In the genomic region with DNA sequence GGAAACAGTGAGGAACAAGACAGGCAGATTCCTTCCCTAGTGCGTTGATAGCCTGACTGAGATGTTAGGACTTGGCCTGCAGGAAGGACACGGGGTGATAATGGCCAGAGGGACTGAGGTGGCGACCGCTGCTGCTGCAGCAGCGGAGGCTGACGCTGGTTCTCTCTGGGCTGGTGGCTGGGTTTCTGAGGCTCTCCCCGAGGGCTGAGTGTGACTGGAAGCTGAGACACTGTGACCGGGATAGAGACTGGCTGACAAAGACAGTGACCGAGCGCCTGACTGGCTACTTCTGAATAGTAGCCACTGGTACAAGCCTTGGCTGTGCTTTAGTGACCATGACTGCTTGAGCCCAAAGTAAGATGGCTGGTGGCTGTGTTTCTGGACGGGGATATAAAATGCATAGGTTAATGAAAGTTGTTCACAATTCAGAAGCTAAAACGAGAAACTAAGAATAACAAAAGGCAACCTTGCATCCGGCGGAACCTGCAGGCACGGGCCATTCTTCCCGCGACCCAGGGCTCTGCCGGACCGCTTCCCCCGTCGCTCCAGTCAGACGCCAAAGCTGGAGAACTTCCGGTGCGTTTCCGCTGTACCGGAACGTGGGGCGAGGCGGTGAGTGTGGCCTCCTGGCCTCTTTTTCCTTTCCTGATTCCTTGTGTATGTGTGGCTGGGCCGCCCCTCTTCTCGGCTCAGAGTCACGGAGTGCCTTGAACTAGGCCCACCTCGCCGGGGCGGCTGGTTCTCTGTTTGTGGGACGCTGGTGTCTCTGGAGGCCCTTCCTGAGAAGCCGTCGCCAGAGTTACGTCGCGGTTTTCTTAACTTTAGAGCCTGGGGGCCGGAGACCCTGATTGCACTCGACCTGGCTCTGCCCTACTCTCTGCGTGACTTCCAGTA, we compare ENCODE assay signal across 8 cellular contexts. TPM values are rescaled to one million over a fixed set of nuclear protein-coding genes. Genes with fewer than 3 reads are reported as not detected.
DNase-seq lines count a peak whose midpoint lies in the region; ATAC-seq and TF ChIP-seq lines count a peak whose summit lies in the region.

A gene with protein sequence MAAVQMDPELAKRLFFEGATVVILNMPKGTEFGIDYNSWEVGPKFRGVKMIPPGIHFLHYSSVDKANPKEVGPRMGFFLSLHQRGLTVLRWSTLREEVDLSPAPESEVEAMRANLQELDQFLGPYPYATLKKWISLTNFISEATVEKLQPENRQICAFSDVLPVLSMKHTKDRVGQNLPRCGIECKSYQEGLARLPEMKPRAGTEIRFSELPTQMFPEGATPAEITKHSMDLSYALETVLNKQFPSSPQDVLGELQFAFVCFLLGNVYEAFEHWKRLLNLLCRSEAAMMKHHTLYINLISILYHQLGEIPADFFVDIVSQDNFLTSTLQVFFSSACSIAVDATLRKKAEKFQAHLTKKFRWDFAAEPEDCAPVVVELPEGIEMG (plus strand): TSS at position 587 of the 894 bp plus-strand sequence. CDS start 3,391 bp downstream, outside the sequence.

- peak; percentile 71 for ATAC-seq in HG03039 (IDR thresholded peaks at IDR 0.05; ENCODE audit: unreplicated experiment)

- peak within 1 kb of the TSS; percentile 76 for H3K4me3 ChIP-seq in GM06990 (replicated peaks; ENCODE audit: low read depth, low read length)

- peaks cover 9% of the 10 kb centered on the region for H3K36me3 ChIP-seq in GM06990 (ENCODE audit: control insufficient read depth, insufficient read depth, low read length)

- DNase-seq in GM06990 (ENCODE audit: extremely low read depth, insufficient read length): peak; percentile 86
- DNase-seq in NCI-H446 treated with DMSO at 0.1 percent for 48 hours (lab: John Stamatoyannopoulos, UW): peak; percentile 38
- DNase-seq in activated CD4-positive, alpha-beta T cell treated with anti-CD3 and anti-CD28 coated beads for 24 hours (ENCODE audit: low read depth in 2 of 2): peak; percentile 76
- DNase-seq in cerebellum (ENCODE audit: low spot score): peak; percentile 76
- peak; percentile 73 for DNase-seq in kidney glomerular epithelial cell (lab: John Stamatoyannopoulos, UW)
- peak; percentile 89 for DNase-seq in stimulated activated CD4-positive, alpha-beta T cell treated with anti-CD3 and anti-CD28 coated beads, Interleukin-15, amount 100 ng/mL, for 24 hours
- no peak for DNase-seq in cortex of kidney (lab: John Stamatoyannopoulos, UW)

- no peaks in the 10 kb centered on the region for H3K27me3 ChIP-seq in GM06990 (replicated peaks; ENCODE audit: control insufficient read depth, insufficient read depth, low read length)

- TF ChIP-seq CTCF in GM06990 (IDR thresholded peaks at IDR 0.05; ENCODE audit: insufficient read depth, low read length, poor library complexity, severe bottlenecking): no peak

RNA-seq across cellular contexts. Expression of the gene that starts here (rescaled TPM):
- 17.0 TPM for total RNA-seq in cerebellum
